ENCODE assay signal across 28 cellular contexts in the genomic region with DNA sequence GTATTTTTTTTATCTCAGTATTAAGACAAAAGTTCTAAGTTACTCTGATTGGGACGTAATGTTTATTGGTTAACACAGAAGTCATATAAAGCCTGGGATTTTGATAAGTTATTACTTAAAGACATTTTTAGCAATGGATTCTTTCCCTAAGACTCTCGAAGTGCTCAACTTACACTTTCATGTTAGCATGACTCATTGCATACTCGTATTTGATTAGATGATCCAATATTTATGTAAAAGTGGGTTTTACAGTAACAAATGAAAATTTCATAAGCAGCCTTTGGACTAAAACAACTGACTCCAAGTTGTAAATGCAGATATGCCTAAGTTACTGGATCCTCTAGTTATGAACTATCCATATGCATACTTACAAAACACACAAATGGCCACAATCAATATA.
"Had no signal": no experiment of that assay in that cellular context is flagged by ENCODE, and none has a peak within 500 bp of the region (broad histone marks: within the 10 kb centered on the region; RNA-seq: fewer than 3 reads in every experiment).

No MANE protein-coding gene starts in this region.

- H3K4me2 ChIP-seq: neural progenitor cell, smooth muscle cell had no signal

- H3K4me3 ChIP-seq: neural progenitor cell, ovary, psoas muscle, right lobe of liver, sigmoid colon, smooth muscle cell, spleen, suprapubic skin, testis, tibial artery, transverse colon, upper lobe of right lung, uterus had no signal

- H3K27me3 ChIP-seq: neural progenitor cell, ovary, right lobe of liver, sigmoid colon, spleen, suprapubic skin, testis, tibial artery, transverse colon, upper lobe of right lung, uterus had no signal

- H3K36me3 ChIP-seq: neural progenitor cell, ovary, right lobe of liver, sigmoid colon, spleen, suprapubic skin, tibial artery, transverse colon, upper lobe of right lung, uterus had no signal

- ATAC-seq: natural killer cell; psoas muscle; right cardiac atrium; right lobe of liver; stimulated activated memory B cell treated with anti-CD40 and anti-IgM and Interleukin-4, amounts not matched to agents 10 μg/mL and 1 μg/mL and 100 μg/mL, for 72 hours; stimulated activated naive CD8-positive, alpha-beta T cell treated with anti-CD3 and anti-CD28 coated beads, Interleukin-15, amount 100 ng/mL, for 72 hours; stimulated activated naive CD8-positive, alpha-beta T cell treated with anti-CD3 and anti-CD28 coated beads, Interleukin-15, Interleukin-2, amounts not matched to agents 100 U/mL and 50 U/mL, for 24 hours; upper lobe of right lung had no signal

- H3K4me1 ChIP-seq: neural progenitor cell, parathyroid adenoma, psoas muscle, right lobe of liver, sigmoid colon, spleen, suprapubic skin, testis, tibial artery, transverse colon, upper lobe of right lung, uterus had no signal

- H2AFZ ChIP-seq: neural progenitor cell, parathyroid adenoma had no signal

- H3K9me3 ChIP-seq: ovary, psoas muscle, right lobe of liver, suprapubic skin, testis, tibial artery, upper lobe of right lung, uterus had no signal

- DNase-seq: natural killer cell; occipital lobe; ovary; posterior cingulate gyrus; psoas muscle; right cardiac atrium; right lobe of liver; sigmoid colon; spleen; stimulated activated CD4-positive, alpha-beta T cell treated with anti-CD3 and anti-CD28 coated beads, Interleukin-12 subunit alpha, Interleukin-12 subunit beta, amount 100 ng/mL, for 4 hours; stimulated activated CD4-positive, alpha-beta T cell treated with anti-CD3 and anti-CD28 coated beads, Interleukin-1b, Interleukin-23, amount 100 ng/mL, for 48 hours; stimulated activated CD4-positive, alpha-beta T cell treated with anti-CD3 and anti-CD28 coated beads, Interleukin-4, amount 100 ng/mL, for 1 hour; stimulated activated CD4-positive, alpha-beta T cell treated with anti-CD3 and anti-CD28 coated beads, Interleukin-4, amount 100 ng/mL, for 4 hours; stimulated activated CD8-positive, alpha-beta memory T cell treated with anti-CD3 and anti-CD28 coated beads, Interleukin-4, amount 100 ng/mL, for 48 hours; stimulated activated naive CD4-positive, alpha-beta T cell; stimulated activated naive CD8-positive, alpha-beta T cell treated with anti-CD3 and anti-CD28 coated beads, Interleukin-15, amount 100 ng/mL, for 72 hours; stimulated activated naive CD8-positive, alpha-beta T cell treated with anti-CD3 and anti-CD28 coated beads, Interleukin-15, Interleukin-2, amounts not matched to agents 100 U/mL and 50 U/mL, for 24 hours; substantia nigra; testis; tibial artery; transverse colon; upper lobe of right lung; uterus had no signal

- H3K27ac ChIP-seq: neural progenitor cell, ovary, parathyroid adenoma, psoas muscle, right lobe of liver, sigmoid colon, spleen, suprapubic skin, testis, tibial artery, transverse colon, upper lobe of right lung, uterus had no signal

- H3K9ac ChIP-seq: neural progenitor cell, parathyroid adenoma had no signal
